ENCODE assay signal across 9 cellular contexts in genomic region chr17:4858880-4859260, GRCh38. TPM values are rescaled to one million over a fixed set of nuclear protein-coding genes. Genes with fewer than 3 reads are reported as not detected.
DNase-seq lines count a peak whose midpoint lies in the region; ATAC-seq and TF ChIP-seq lines count a peak whose summit lies in the region.
"Had no signal": no experiment of that assay in that cellular context is flagged by ENCODE, and none has a peak within 500 bp of the region (broad histone marks: within the 10 kb centered on the region; RNA-seq: fewer than 3 reads in every experiment).

No MANE protein-coding gene starts in this region.

- H3K27ac ChIP-seq in mesendoderm (ENCODE audit: low read depth, low read length), result peak overlapping the region; percentile 15

- WGBS in mesendoderm (ENCODE audit: extremely low coverage, insufficient coverage, low lambda C conversion rate), result no CpG with 5 or more reads among the region's 5 CpGs

- peaks cover 19% of the 10 kb centered on the region for H3K4me1 ChIP-seq in mesendoderm (ENCODE audit: control insufficient read depth, low read depth, low read length)

- ATAC-seq in HG02840 (IDR thresholded peaks at IDR 0.05; ENCODE audit: low FRiP score, unreplicated experiment) (no peak), GM18519 (IDR thresholded peaks at IDR 0.05; ENCODE audit: low FRiP score, unreplicated experiment) (no peak)

- H2BK120ac ChIP-seq in mesendoderm (ENCODE audit: low read depth, low read length), result no peak overlapping the region

- H4K8ac ChIP-seq in mesendoderm (ENCODE audit: low read depth, low read length), result no peak overlapping the region

- DNase-seq in Daoy (ENCODE audit: low read depth), result peak; percentile 43
- no peak for DNase-seq in chondrocyte (ENCODE audit: low spot score)
- DNase-seq in mesendoderm, result peak; percentile 51
- DNase-seq in activated CD4-positive, CD25-positive, alpha-beta regulatory T cell (lab: John Stamatoyannopoulos, UW), result no peak
- DNase-seq: Caco-2; SHP77; stimulated activated CD4-positive, alpha-beta T cell treated with anti-CD3 and anti-CD28 coated beads, Interleukin-2, amount 100 ng/mL, for 48 hours had no signal

- no peaks in the 10 kb centered on the region for H3K79me2 ChIP-seq in mesendoderm (ENCODE audit: control insufficient read depth, insufficient read depth, low read length)

- TF ChIP-seq CTCF in chondrocyte (IDR thresholded peaks at IDR 0.05), result no peak

- peaks cover 39% of the 10 kb centered on the region for H3K4me1 Mint-ChIP-seq in chondrocyte (ENCODE audit: low read depth)

- peaks cover 8% of the 10 kb centered on the region for H3K36me3 Mint-ChIP-seq in chondrocyte (ENCODE audit: low read depth)

- H3K9me3 Mint-ChIP-seq in chondrocyte (ENCODE audit: low read depth), result no peaks in the 10 kb centered on the region

- no peak overlapping the region for H2AK5ac ChIP-seq in mesendoderm (ENCODE audit: low read length)

- no peak overlapping the region for H3K4me3 Mint-ChIP-seq in chondrocyte (ENCODE audit: unreplicated experiment)

- H3K79me1 ChIP-seq in mesendoderm (ENCODE audit: low read length), result peaks cover 2% of the 10 kb centered on the region

- no peaks in the 10 kb centered on the region for H3K27me3 Mint-ChIP-seq in chondrocyte (ENCODE audit: low read depth)

- peak overlapping the region; percentile 80 for H3K27ac Mint-ChIP-seq in chondrocyte (ENCODE audit: unreplicated experiment)

- H2BK15ac ChIP-seq in mesendoderm (replicated peaks; ENCODE audit: low read depth), result no peak overlapping the region

- H3K18ac ChIP-seq in mesendoderm (ENCODE audit: low read length), result peak overlapping the region; percentile 28

- H3K4ac ChIP-seq in mesendoderm (ENCODE audit: low read depth, low read length), result no peak overlapping the region

- H3K36me3 ChIP-seq in mesendoderm (ENCODE audit: control insufficient read depth, insufficient read depth, low read length), result no peaks in the 10 kb centered on the region

- no peak overlapping the region for H3K23ac ChIP-seq in mesendoderm (ENCODE audit: low read length)

- H3K56ac ChIP-seq in mesendoderm (ENCODE audit: low read length), result no peak overlapping the region

- no peak overlapping the region for H4K5ac ChIP-seq in mesendoderm (ENCODE audit: low read length)

- H3K4me2 ChIP-seq in mesendoderm (ENCODE audit: low read length), result no peak overlapping the region

- no peak overlapping the region for H2BK5ac ChIP-seq in mesendoderm (ENCODE audit: low read length)

- H3K27me3 ChIP-seq in mesendoderm (ENCODE audit: insufficient read depth, low read length, poor library complexity), result no peaks in the 10 kb centered on the region

- H3K4me3 ChIP-seq in mesendoderm (ENCODE audit: low read length), result no peak overlapping the region

- H3K9ac ChIP-seq in mesendoderm (ENCODE audit: low read length), result no peak overlapping the region

RNA-seq across cellular contexts. Expression of gene MINK1, which starts 25.7 kb away (rescaled TPM):
- total RNA-seq in Daoy (2014; rRNA removed; shearing (Covaris generic)), result 10.8 and 13.8 TPM in 2 replicates
- total RNA-seq in chondrocyte, result 89.1 to 93.0 TPM (median 90.6 TPM) in 3 replicates
- polyA plus RNA-seq in mesendoderm (2013, experiment 1 of 2), result 21.7 TPM
- 23.6 TPM for polyA plus RNA-seq in mesendoderm (2013, experiment 2 of 2)

RNA-seq across cellular contexts. Expression of gene C17orf107, which starts 40.5 kb away (rescaled TPM):
- total RNA-seq in Daoy (2014; rRNA removed; shearing (Covaris generic)), result 0.17 TPM in 1 of 2 replicates, not detected in the other
- 1.5 to 1.8 TPM (median 1.6 TPM) in 3 replicates for total RNA-seq in chondrocyte
- polyA plus RNA-seq in mesendoderm (2013, experiment 1 of 2), result 0.24 TPM
- 0.39 TPM for polyA plus RNA-seq in mesendoderm (2013, experiment 2 of 2)

RNA-seq across cellular contexts. Expression of gene CHRNE, which starts 44.0 kb away (rescaled TPM):
- 1.1 TPM in 1 of 2 replicates, not detected in the other for total RNA-seq in Daoy (2014; rRNA removed; shearing (Covaris generic))
- total RNA-seq in chondrocyte, result 0.22 to 0.35 TPM in 2 of 3 replicates, not detected in the other
- 0.24 TPM for polyA plus RNA-seq in mesendoderm (2013, experiment 1 of 2)
- polyA plus RNA-seq in mesendoderm (2013, experiment 2 of 2), result 0.24 TPM
- total RNA-seq: Caco-2 had no signal

RNA-seq across cellular contexts. Expression of gene PLD2, which starts 51.9 kb away (rescaled TPM):
- 3.7 and 9.2 TPM in 2 replicates for total RNA-seq in Daoy (2014; rRNA removed; shearing (Covaris generic))
- total RNA-seq in chondrocyte, result 30.3 to 35.3 TPM (median 32.1 TPM) in 3 replicates
- polyA plus RNA-seq in mesendoderm (2013, experiment 1 of 2), result 15.8 TPM
- polyA plus RNA-seq in mesendoderm (2013, experiment 2 of 2), result 17.0 TPM

Comparison
In these comparisons a context has a peak if more than half of its experiments do, and no peak if none do; other contexts are left out.
1. DNase-seq: peak in Daoy (single experiment) and mesendoderm (single experiment); none in chondrocyte (single experiment) and activated CD4-positive, CD25-positive, alpha-beta regulatory T cell (0 of 4).